1 cellular context compared by ENCODE assay signal in the genomic region with DNA sequence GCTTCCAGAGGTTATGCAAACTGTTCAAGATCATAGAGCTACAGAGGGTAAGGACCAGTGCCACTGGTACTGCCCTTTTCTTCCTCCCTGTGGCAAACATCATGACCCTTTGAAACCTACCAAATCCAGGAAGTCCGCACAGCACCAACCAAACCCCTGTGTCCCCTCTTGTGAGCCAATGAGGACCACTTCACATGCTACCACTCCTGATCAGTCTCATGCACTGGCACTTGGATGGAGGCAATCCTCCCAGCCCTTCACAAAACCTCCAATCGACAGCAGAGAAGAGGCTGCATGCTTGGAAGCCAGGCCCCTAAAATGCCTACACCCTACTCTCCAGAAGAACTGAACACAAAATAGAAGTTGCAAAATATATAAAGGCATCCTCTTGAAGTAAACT.
TF ChIP-seq lines count a peak whose summit lies in the region.

No MANE protein-coding gene starts in this region.

TF ChIP-seq in IMR-90, 13 proteins besides CTCF, POLR2A, EP300 and RAD21 (continued from another document):
- TF ChIP-seq, protein P1, sequence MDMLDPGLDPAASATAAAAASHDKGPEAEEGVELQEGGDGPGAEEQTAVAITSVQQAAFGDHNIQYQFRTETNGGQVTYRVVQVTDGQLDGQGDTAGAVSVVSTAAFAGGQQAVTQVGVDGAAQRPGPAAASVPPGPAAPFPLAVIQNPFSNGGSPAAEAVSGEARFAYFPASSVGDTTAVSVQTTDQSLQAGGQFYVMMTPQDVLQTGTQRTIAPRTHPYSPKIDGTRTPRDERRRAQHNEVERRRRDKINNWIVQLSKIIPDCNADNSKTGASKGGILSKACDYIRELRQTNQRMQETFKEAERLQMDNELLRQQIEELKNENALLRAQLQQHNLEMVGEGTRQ (IDR thresholded peaks at IDR 0.05; ENCODE audit: low read depth, low read length) = no peak
